Comparison of ENCODE assay signal across 8 cellular contexts in genomic region chr7:106285051-106285800, GRCh38. TPM values are rescaled to one million over a fixed set of nuclear protein-coding genes. Genes with fewer than 3 reads are reported as not detected.
DNase-seq lines count a peak whose midpoint lies in the region; ATAC-seq and TF ChIP-seq lines count a peak whose summit lies in the region.

No MANE protein-coding gene starts in this region.

- peak overlapping the region; percentile 98 to 99 (median 98) for H3K27ac ChIP-seq in right lobe of liver

- peak; percentile 93 for TF ChIP-seq POLR2A in right lobe of liver (IDR thresholded peaks at IDR 0.05)

- 0% methylated on average over 14 of the region's 68 CpGs for WGBS in right lobe of liver (ENCODE audit: insufficient coverage, low coverage, low lambda C conversion rate, missing lambda C conversion rate)

- no peaks in the 10 kb centered on the region for H3K36me3 ChIP-seq in right lobe of liver

- DNase-seq in CD1c-positive myeloid dendritic cell (ENCODE audit: extremely low spot score) (peak; percentile 99), NCI-H748 treated with DMSO at 0.1 percent for 48 hours (lab: John Stamatoyannopoulos, UW) (peak; percentile 99), dermis microvascular lymphatic vessel endothelial cell (ENCODE audit: low read depth in 2 of 2) (peak; percentile 94 to 99), right lobe of liver (peak; percentile 100)
- DNase-seq in activated CD4-positive, alpha-beta T cell treated with anti-CD3 and anti-CD28 coated beads, Interleukin-2, amount 50 U/mL, for 48 hours = peak; percentile 100
- DNase-seq in stimulated activated CD4-positive, alpha-beta T cell treated with anti-CD3 and anti-CD28 coated beads, Interleukin-4, amount 100 ng/mL, for 24 hours = peak; percentile 100

- ATAC-seq in GM19397 (IDR thresholded peaks at IDR 0.05; ENCODE audit: unreplicated experiment) = peak; percentile 83
- ATAC-seq in HG03565 (IDR thresholded peaks at IDR 0.05; ENCODE audit: unreplicated experiment) = peak; percentile 66
- ATAC-seq in right lobe of liver = peak; percentile 83 to 95 (median 88)

- H3K4me1 ChIP-seq in right lobe of liver = peaks cover 0 to 14% (median 3%) of the 10 kb centered on the region in 4 donors

- no peak for TF ChIP-seq CTCF in right lobe of liver (IDR thresholded peaks at IDR 0.05)

- no peaks in the 10 kb centered on the region for H3K9me3 ChIP-seq in right lobe of liver

- intact Hi-C loops in right lobe of liver (cut with DNase I) = no loop called here

- peak overlapping the region; percentile 40 to 66 (median 59) for H3K4me3 ChIP-seq in right lobe of liver

- H3K27me3 ChIP-seq in right lobe of liver = no peaks in the 10 kb centered on the region

RNA-seq across cellular contexts. Expression of gene NAMPT, which starts 0.4 kb away (rescaled TPM):
- total RNA-seq in dermis microvascular lymphatic vessel endothelial cell (185 and 305 TPM in 2 replicates), right lobe of liver (100 to 1,000 TPM; 118 to 726 (median 515) TPM)

Comparison
In these comparisons a context has a peak if more than half of its experiments do, and no peak if none do; other contexts are left out.
1. Peak in every context shown above with its lines: DNase-seq, ATAC-seq, H3K4me3 ChIP-seq and H3K27ac ChIP-seq.